In genomic region chr15:96042734-96043224, GRCh38 we compare ENCODE assay signal across 8 cellular contexts.
DNase-seq lines count a peak whose midpoint lies in the region; ATAC-seq and TF ChIP-seq lines count a peak whose summit lies in the region.
"Had no signal": no experiment of that assay in that cellular context is flagged by ENCODE, and none has a peak within 500 bp of the region (broad histone marks: within the 10 kb centered on the region; RNA-seq: fewer than 3 reads in every experiment).

No MANE protein-coding gene starts in this region.

- peak; percentile 78 for ATAC-seq in GM19372 (IDR thresholded peaks at IDR 0.05; ENCODE audit: low read depth, unreplicated experiment)
- peak; percentile 80 for ATAC-seq in HG02885 (IDR thresholded peaks at IDR 0.05; ENCODE audit: poor library complexity, unreplicated experiment)
- ATAC-seq: mucosa of descending colon had no signal

- H3K9me3 Mint-ChIP-seq in endodermal cell: no peaks in the 10 kb centered on the region

- no peak overlapping the region for H3K4me3 Mint-ChIP-seq in endodermal cell

- WGBS in stomach, 5 donors: 49 to 69% (median 64%) methylated on average over 8 of the region's 8 CpGs
- 86 to 93% methylated on average over 5 to 7 of the region's 8 CpGs for WGBS in endodermal cell (ENCODE audit: insufficient coverage in 1 of 2, insufficient read length in 1 of 2), 2 experiments

- H3K27ac ChIP-seq in stomach smooth muscle (ENCODE audit: low read length): peak overlapping the region; percentile 1
- H3K27ac ChIP-seq in stomach: no peak overlapping the region
- H3K27ac ChIP-seq in endodermal cell (ENCODE audit: low read depth, low read length): no peak overlapping the region

- no peaks in the 10 kb centered on the region for H3K36me3 Mint-ChIP-seq in endodermal cell (ENCODE audit: low read depth)

- peak overlapping the region in 1 of 2 donors; percentile 44 for H3K4me3 ChIP-seq in stomach smooth muscle (ENCODE audit: low read length in 2 of 2)
- no peak overlapping the region for H3K4me3 ChIP-seq in stomach
- H3K4me3 ChIP-seq in endodermal cell (ENCODE audit: low read length): no peak overlapping the region
- H3K4me3 ChIP-seq: mucosa of descending colon had no signal

- H3K27me3 Mint-ChIP-seq in endodermal cell (ENCODE audit: insufficient read depth): peaks cover 36% of the 10 kb centered on the region

- DNase-seq in MV-4-11 (lab: John Stamatoyannopoulos, UW) (peak; percentile 94), stomach (no peak), endodermal cell (no peak), DMS114 treated with DMSO at 0.1 percent for 48 hours (lab: John Stamatoyannopoulos, UW; ENCODE audit: unreplicated experiment) (no peak)
- DNase-seq: mucosa of descending colon had no signal

- H3K4me1 Mint-ChIP-seq in endodermal cell: peaks cover 14% of the 10 kb centered on the region

- H3K9ac ChIP-seq in stomach smooth muscle (ENCODE audit: low read length in 2 of 2) (no peak overlapping the region), endodermal cell (ENCODE audit: extremely low read depth, low read length, poor library complexity, severe bottlenecking) (no peak overlapping the region)

- no peak for TF ChIP-seq POLR2A in stomach (IDR thresholded peaks at IDR 0.05)

- no peaks in the 10 kb centered on the region for H3K27me3 ChIP-seq in stomach smooth muscle (ENCODE audit: control insufficient read depth in 1 of 2, insufficient read depth in 2 of 2, low read length in 2 of 2)
- H3K27me3 ChIP-seq in stomach: no peaks in the 10 kb centered on the region
- no peaks in the 10 kb centered on the region for H3K27me3 ChIP-seq in endodermal cell (ENCODE audit: control insufficient read depth, insufficient read depth, low read length, poor library complexity, severe bottlenecking)

- TF ChIP-seq CTCF in stomach (IDR thresholded peaks at IDR 0.05) (no peak), endodermal cell (conservative IDR thresholded peaks at IDR 0.05) (no peak)

- H3K4me1 ChIP-seq in stomach smooth muscle (ENCODE audit: control insufficient read depth, insufficient read depth, low read length): peaks cover 18% of the 10 kb centered on the region
- peaks cover 0 to 13% (median 9%) of the 10 kb centered on the region in 4 donors for H3K4me1 ChIP-seq in stomach
- peaks cover 4% of the 10 kb centered on the region for H3K4me1 ChIP-seq in endodermal cell (ENCODE audit: control insufficient read depth, insufficient read depth, low read length)

- H3K27ac Mint-ChIP-seq in endodermal cell: no peak overlapping the region

- intact Hi-C loops in stomach (cut with DNase I; ENCODE audit: low total_unique reads): no loop called here

- H3K36me3 ChIP-seq in stomach smooth muscle (ENCODE audit: control insufficient read depth in 2 of 2, insufficient read depth in 2 of 2, low read length in 2 of 2) (no peaks in the 10 kb centered on the region), stomach (no peaks in the 10 kb centered on the region), endodermal cell (ENCODE audit: control insufficient read depth, insufficient read depth, low read length) (no peaks in the 10 kb centered on the region)

- no peak for TF ChIP-seq EP300 in stomach (IDR thresholded peaks at IDR 0.05)

- H3K9me3 ChIP-seq in stomach smooth muscle (ENCODE audit: control insufficient read depth in 2 of 2, low read length in 2 of 2): no peaks in the 10 kb centered on the region
- no peaks in the 10 kb centered on the region for H3K9me3 ChIP-seq in stomach
- no peaks in the 10 kb centered on the region for H3K9me3 ChIP-seq in endodermal cell (ENCODE audit: control insufficient read depth, low read length)
- H3K9me3 ChIP-seq: mucosa of descending colon had no signal
